Comparison of ENCODE assay signal across 10 cellular contexts in the genomic region with DNA sequence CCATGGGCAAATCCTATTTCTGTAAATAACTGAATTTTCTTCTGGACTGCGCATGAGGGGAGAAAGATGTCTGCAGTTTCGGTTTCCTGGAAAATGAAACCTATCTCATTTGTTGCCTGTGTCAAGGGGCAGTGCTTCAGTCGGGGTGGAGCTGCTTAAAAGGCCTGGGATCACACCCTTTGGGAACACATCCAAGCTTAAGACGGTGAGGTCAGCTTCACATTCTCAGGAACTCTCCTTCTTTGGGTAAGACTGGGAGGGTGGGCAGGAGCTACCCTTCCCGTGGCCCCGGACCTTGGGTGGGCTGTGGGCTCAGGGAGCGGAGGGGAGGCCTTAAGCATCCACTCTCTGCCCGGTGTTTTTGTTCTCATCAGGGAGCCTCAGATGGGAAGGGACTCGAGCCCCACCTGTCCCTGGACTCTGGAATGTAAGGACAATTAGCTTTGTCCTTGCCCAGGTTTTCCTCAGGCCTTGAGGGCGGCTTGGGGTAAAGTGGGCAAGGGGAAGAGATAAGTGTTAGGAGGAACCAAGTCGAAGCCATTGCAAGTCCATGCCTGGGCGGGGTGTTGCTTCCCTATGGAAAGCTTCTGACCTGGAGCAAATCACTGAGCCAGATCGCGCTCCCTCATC. TPM values are rescaled to one million over a fixed set of nuclear protein-coding genes. Genes with fewer than 3 reads are reported as not detected.
A peak's percentile ranks its signal among the peaks of the same experiment; 100 is the strongest.
DNase-seq lines count a peak whose midpoint lies in the region; ATAC-seq and TF ChIP-seq lines count a peak whose summit lies in the region.
"Had no signal": no experiment of that assay in that cellular context is flagged by ENCODE, and none has a peak within 500 bp of the region (broad histone marks: within the 10 kb centered on the region; RNA-seq: fewer than 3 reads in every experiment).

A gene (plus strand): TSS at position 185 of the 630 bp plus-strand sequence.

- TF ChIP-seq CTCF in fibroblast of mammary gland (conservative IDR thresholded peaks at IDR 0.05; ENCODE audit: control insufficient read depth, insufficient read depth, low read depth, low read length): no peak
- no peak for TF ChIP-seq CTCF in omental fat pad (IDR thresholded peaks at IDR 0.05)

- no peaks in the 10 kb centered on the region for H3K9me3 ChIP-seq in SJSA1 (replicated peaks)

- no peaks in the 10 kb centered on the region for H3K36me3 ChIP-seq in SJSA1

- DNase-seq in Caki2 (ENCODE audit: low read depth) (peak; percentile 70), SJSA1 (ENCODE audit: low read depth in 1 of 2, low spot score in 2 of 2) (peak; percentile 64 to 74), fibroblast of mammary gland (ENCODE audit: low read depth) (peak; percentile 94), omental fat pad (ENCODE audit: low spot score) (no peak), G401 (ENCODE audit: low spot score) (no peak), NCI-H748 (lab: John Stamatoyannopoulos, UW; ENCODE audit: unreplicated experiment) (no peak)
- DNase-seq in activated CD4-positive, alpha-beta T cell treated with anti-CD3 and anti-CD28 coated beads, Interleukin-2, amount 50 U/mL, for 48 hours: no peak
- DNase-seq: DMS153; stimulated activated CD8-positive, alpha-beta memory T cell treated with anti-CD3 and anti-CD28 coated beads, Interleukin-4, amount 100 ng/mL, for 48 hours had no signal

- in situ Hi-C loops in Caki2 (cut with HindIII; ENCODE audit: low pct_unique_long_range_greater_than_20kb, low sequenced_read_pairs) (no loop called here), G401 (cut with HindIII; ENCODE audit: low sequenced_read_pairs) (no loop called here)

- H3K4me1 ChIP-seq in SJSA1 (replicated peaks): peaks cover 19% of the 10 kb centered on the region

- H3K27me3 ChIP-seq in SJSA1 (replicated peaks): no peaks in the 10 kb centered on the region

- peak within 1 kb of the TSS; percentile 56 for H3K27ac ChIP-seq in SJSA1

- ATAC-seq in omental fat pad (ENCODE audit: low FRiP score) (peak; percentile 85), HG03460 (IDR thresholded peaks at IDR 0.05; ENCODE audit: unreplicated experiment) (no peak)

- H3K4me3 ChIP-seq in SJSA1 (peak within 1 kb of the TSS; percentile 33), fibroblast of mammary gland (ENCODE audit: control insufficient read depth, low read depth, low read length) (peak within 1 kb of the TSS; percentile 37)

RNA-seq across cellular contexts. Expression of the gene that starts here (rescaled TPM):
- 287 and 560 TPM in 2 replicates for total RNA-seq in Caki2 (2014; rRNA removed; shearing (Covaris generic); ENCODE audit: low replicate concordance)
- 267 and 474 TPM in 2 replicates for total RNA-seq in SJSA1 (2014; rRNA removed; shearing (Covaris generic))
- 1,000 to 10,000 TPM in 1 of 4 donors, 100 to 1,000 TPM in 3; 285 to 1,264 (median 308) TPM for total RNA-seq in omental fat pad
- total RNA-seq in G401 (2014; rRNA removed; shearing (Covaris generic)): not detected in 2 replicates

Comparison
In these comparisons a context has a peak if more than half of its experiments do, and no peak if none do; other contexts are left out.
1. RNA of the gene that starts here (total RNA-seq): 287 to 560 TPM in Caki2, 285 to 1,264 TPM in omental fat pad and 267 to 474 TPM in SJSA1; not detected in G401; every median in the first group is over 100 times any median in the second.
2. DNase-seq: peak in Caki2 (single experiment), SJSA1 (2 of 2) and fibroblast of mammary gland (single experiment); none in omental fat pad (single experiment), G401 (single experiment), NCI-H748 (single experiment) and activated CD4-positive, alpha-beta T cell treated with anti-CD3 and anti-CD28 coated beads, Interleukin-2, amount 50 U/mL, for 48 hours (0 of 2).